10 cellular contexts compared by ENCODE assay signal in genomic region chr19:3073159-3073563, GRCh38. TPM values are rescaled to one million over a fixed set of nuclear protein-coding genes. Genes with fewer than 3 reads are reported as not detected.
A peak's percentile ranks its signal among the peaks of the same experiment; 100 is the strongest.
DNase-seq lines count a peak whose midpoint lies in the region; ATAC-seq and TF ChIP-seq lines count a peak whose summit lies in the region.
"Had no signal": no experiment of that assay in that cellular context is flagged by ENCODE, and none has a peak within 500 bp of the region (broad histone marks: within the 10 kb centered on the region; RNA-seq: fewer than 3 reads in every experiment).

No MANE protein-coding gene starts in this region.

- no peak for TF ChIP-seq POLR2A in right lobe of liver (IDR thresholded peaks at IDR 0.05)

- no peaks in the 10 kb centered on the region for H3K9me3 ChIP-seq in right lobe of liver
- H3K9me3 ChIP-seq: SJSA1 had no signal

- ATAC-seq in right lobe of liver (peak in 3 of 4 donors; percentile 25 to 40 (median 35)), GM21360 (IDR thresholded peaks at IDR 0.05; ENCODE audit: unreplicated experiment) (no peak)

- DNase-seq in Daoy (ENCODE audit: low read depth) = peak; percentile 78
- DNase-seq in NCI-H146 treated with DMSO at 0.1 percent for 48 hours (lab: John Stamatoyannopoulos, UW; ENCODE audit: unreplicated experiment) = peak; percentile 33
- peak; percentile 35 for DNase-seq in astrocyte of the cerebellum (ENCODE audit: low read depth)
- DNase-seq in right lobe of liver = no peak
- DNase-seq in germinal center (ENCODE audit: low spot score) = no peak
- DNase-seq in activated CD4-positive, alpha-beta T cell treated with anti-CD3 and anti-CD28 coated beads, Interleukin-2, amount 50 U/mL, for 4 hours = no peak
- DNase-seq in GM13977 (ENCODE audit: low spot score) = no peak
- DNase-seq: activated naive CD4-positive, alpha-beta T cell had no signal

- no peak overlapping the region for H3K27ac ChIP-seq in right lobe of liver
- H3K27ac ChIP-seq: SJSA1 had no signal

- H3K4me3 ChIP-seq in astrocyte of the cerebellum (ENCODE audit: low read depth, low read length) (no peak overlapping the region), right lobe of liver (no peak overlapping the region)
- H3K4me3 ChIP-seq: SJSA1 had no signal

- H3K4me1 ChIP-seq in right lobe of liver = peaks cover 0 to 5% (median 0%) of the 10 kb centered on the region in 4 donors

- TF ChIP-seq CTCF in astrocyte of the cerebellum (IDR thresholded peaks at IDR 0.05; ENCODE audit: low read depth, low read length, missing control alignments) = no peak
- TF ChIP-seq CTCF in right lobe of liver (IDR thresholded peaks at IDR 0.05) = no peak
- no peak for TF ChIP-seq CTCF in GM13977 (IDR thresholded peaks at IDR 0.05; ENCODE audit: extremely low read depth, insufficient read depth, missing control alignments)

- WGBS in right lobe of liver (ENCODE audit: insufficient coverage, low coverage, low lambda C conversion rate, missing lambda C conversion rate) = 47% methylated on average over 3 of the region's 3 CpGs

- H3K36me3 ChIP-seq in right lobe of liver = no peaks in the 10 kb centered on the region
- H3K36me3 ChIP-seq: SJSA1 had no signal

- in situ Hi-C loops in astrocyte of the cerebellum (cut with HindIII; ENCODE audit: low sequenced_read_pairs) (no loop called here), GM13977 (cut with MboI; ENCODE audit: low pct_unique_long_range_greater_than_20kb, low sequenced_read_pairs, unreplicated experiment) (no loop called here)

- intact Hi-C loops in right lobe of liver (cut with DNase I) = no loop called here

- H3K27me3 ChIP-seq in right lobe of liver = no peaks in the 10 kb centered on the region
- H3K27me3 ChIP-seq: SJSA1 had no signal

RNA-seq across cellular contexts. Expression of gene TLE5, which starts 10.9 kb away (rescaled TPM):
- total RNA-seq in Daoy (2014; rRNA removed; shearing (Covaris generic)) = 147 and 186 TPM in 2 replicates
- 100 to 1,000 TPM; 119 to 198 (median 152) TPM for total RNA-seq in right lobe of liver

RNA-seq across cellular contexts. Expression of gene GNA11, which starts 21.0 kb away (rescaled TPM):
- total RNA-seq in Daoy (2014; rRNA removed; shearing (Covaris generic)) = 35.6 and 46.2 TPM in 2 replicates
- 10 to 100 TPM; 19.5 to 28.0 (median 22.4) TPM for total RNA-seq in right lobe of liver

RNA-seq across cellular contexts. Expression of gene TLE2, which starts 44.1 kb away (rescaled TPM):
- 0.03 and 1.5 TPM in 2 replicates for total RNA-seq in Daoy (2014; rRNA removed; shearing (Covaris generic))
- 10 to 100 TPM in 2 of 6 experiments, 1 to 10 TPM in 4; 6.1 to 20.6 (median 9.3) TPM for total RNA-seq in right lobe of liver

Comparison
In these comparisons a context has a peak if more than half of its experiments do, and no peak if none do; other contexts are left out.
1. DNase-seq: peak in Daoy (single experiment), NCI-H146 treated with DMSO at 0.1 percent for 48 hours (single experiment) and astrocyte of the cerebellum (single experiment); none in right lobe of liver (0 of 3), germinal center (single experiment), activated CD4-positive, alpha-beta T cell treated with anti-CD3 and anti-CD28 coated beads, Interleukin-2, amount 50 U/mL, for 4 hours (0 of 2) and GM13977 (single experiment).